Comparison of ENCODE assay signal across 11 cellular contexts in the genomic region with DNA sequence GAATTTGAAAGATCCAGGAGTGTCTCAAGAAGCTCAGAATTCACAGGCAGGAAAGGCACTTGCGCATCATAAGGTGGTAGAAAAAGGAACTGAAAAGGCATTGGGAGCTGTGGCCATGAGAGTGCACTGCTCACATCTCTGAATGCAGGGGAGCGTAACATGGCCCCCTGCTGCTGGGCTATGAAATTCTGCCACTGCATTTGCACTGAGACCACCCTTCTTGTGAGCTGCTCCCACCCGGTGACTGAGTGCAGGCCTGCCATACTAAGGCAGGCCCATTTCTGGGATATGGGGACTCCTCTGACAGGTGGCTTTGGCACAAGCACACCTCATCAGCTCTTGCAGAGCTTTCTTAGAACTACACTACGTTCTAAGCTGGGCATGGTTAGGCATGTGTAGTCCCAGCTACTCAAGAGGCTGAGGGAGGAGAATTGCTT. TPM values are rescaled to one million over a fixed set of nuclear protein-coding genes. Genes with fewer than 3 reads are reported as not detected.
DNase-seq lines count a peak whose midpoint lies in the region; ATAC-seq and TF ChIP-seq lines count a peak whose summit lies in the region.
"Had no signal": no experiment of that assay in that cellular context is flagged by ENCODE, and none has a peak within 500 bp of the region (broad histone marks: within the 10 kb centered on the region; RNA-seq: fewer than 3 reads in every experiment).

No MANE protein-coding gene starts in this region.

- H3K36me3 ChIP-seq in CD8-positive, alpha-beta T cell (ENCODE audit: insufficient read depth, low read length), result no peaks in the 10 kb centered on the region

- H3K4me3 Mint-ChIP-seq in CD8-positive, alpha-beta T cell, result no peak overlapping the region
- no peak overlapping the region for H3K4me3 Mint-ChIP-seq in Calu3 (ENCODE audit: low read depth, unreplicated experiment)
- H3K4me3 Mint-ChIP-seq: HFFc6 had no signal

- H3K9me3 ChIP-seq in CD8-positive, alpha-beta T cell (ENCODE audit: low read length), result no peaks in the 10 kb centered on the region

- no peaks in the 10 kb centered on the region for H3K27me3 ChIP-seq in CD8-positive, alpha-beta T cell (ENCODE audit: insufficient read depth, low read length)

- TF ChIP-seq CTCF in GM10266 (IDR thresholded peaks at IDR 0.05; ENCODE audit: control insufficient read depth, insufficient read depth, low read depth, missing control alignments), result peak; percentile 42
- no peak for TF ChIP-seq CTCF in CD8-positive, alpha-beta T cell (IDR thresholded peaks at IDR 0.05)
- TF ChIP-seq CTCF in Calu3 (IDR thresholded peaks at IDR 0.05; ENCODE audit: unreplicated experiment), result no peak

- CTCF ChIA-PET in CD8-positive, alpha-beta T cell (lab: Charles Lee), result interaction anchor here (0.7 to 0.8 kb wide), 2 partner anchors 36 to 717 kb away, joined by 3 read pairs; no protein-coding TSS in a partner anchor
- CTCF ChIA-PET in Calu3 (lab: Charles Lee), result interaction anchor here (0.6 kb wide), 1 partner anchor 33 kb away, joined by 4 read pairs; no protein-coding TSS in a partner anchor

- H3K9me3 Mint-ChIP-seq in CD8-positive, alpha-beta T cell, result no peaks in the 10 kb centered on the region
- no peaks in the 10 kb centered on the region for H3K9me3 Mint-ChIP-seq in Calu3 (ENCODE audit: low read depth, unreplicated experiment)
- H3K9me3 Mint-ChIP-seq: HFFc6 had no signal

- DNase-seq in GM10266 (ENCODE audit: extremely low spot score) (peak; percentile 55), NOMO-1 treated with dmso at 0.1 percent for 144 hours (lab: John Stamatoyannopoulos, UW; ENCODE audit: unreplicated experiment) (peak; percentile 58), Calu3 (no peak), NCI-H446 treated with DMSO at 0.1 percent for 48 hours (lab: John Stamatoyannopoulos, UW) (no peak), HK-2 (ENCODE audit: unreplicated experiment) (no peak)
- DNase-seq in CD8-positive, alpha-beta T cell, result no peak
- DNase-seq: amygdala, HFFc6 had no signal

- POLR2A ChIA-PET in CD8-positive, alpha-beta T cell (lab: Charles Lee), result interaction anchor here (0.7 to 1.4 kb wide), 3 partner anchors 26 to 498 kb away, joined by 3 to 4 read pairs (median 4); a partner anchor contains a TSS

- peak; percentile 95 for ATAC-seq in GM19395 (IDR thresholded peaks at IDR 0.05; ENCODE audit: unreplicated experiment)
- ATAC-seq in HG03039 (IDR thresholded peaks at IDR 0.05; ENCODE audit: unreplicated experiment), result peak; percentile 71
- ATAC-seq in CD8-positive, alpha-beta T cell, result no peak

- no peak overlapping the region for H3K4me3 ChIP-seq in CD8-positive, alpha-beta T cell (ENCODE audit: low read depth, low read length)

- no TSS peak for BruUV-seq in Calu3 (replicated peaks; lab: Mats Ljungman, UMichigan)

- H3K27ac Mint-ChIP-seq in CD8-positive, alpha-beta T cell, result no peak overlapping the region
- no peak overlapping the region for H3K27ac Mint-ChIP-seq in Calu3 (ENCODE audit: unreplicated experiment)
- H3K27ac Mint-ChIP-seq: HFFc6 had no signal

- H3K36me3 Mint-ChIP-seq in CD8-positive, alpha-beta T cell, result peaks cover 8% of the 10 kb centered on the region
- H3K36me3 Mint-ChIP-seq in Calu3 (ENCODE audit: insufficient read depth, unreplicated experiment), result no peaks in the 10 kb centered on the region

- H3K4me1 ChIP-seq in CD8-positive, alpha-beta T cell (ENCODE audit: insufficient read depth, low read length), result no peaks in the 10 kb centered on the region

- H3K27ac ChIP-seq in CD8-positive, alpha-beta T cell (ENCODE audit: low read depth, low read length), result no peak overlapping the region
- H3K27ac ChIP-seq: C4-2B had no signal

- no peaks in the 10 kb centered on the region for H3K27me3 Mint-ChIP-seq in CD8-positive, alpha-beta T cell (ENCODE audit: low read depth)
- no peaks in the 10 kb centered on the region for H3K27me3 Mint-ChIP-seq in Calu3 (ENCODE audit: unreplicated experiment)

- intact Hi-C loops in CD8-positive, alpha-beta T cell (cut with DNase I, micrococcal nuclease), result no loop called here
- intact Hi-C loops in Calu3 (cut with micrococcal nuclease; ENCODE audit: unreplicated experiment), result no loop called here

- H3K4me1 Mint-ChIP-seq in CD8-positive, alpha-beta T cell (ENCODE audit: low read depth), result no peaks in the 10 kb centered on the region
- no peaks in the 10 kb centered on the region for H3K4me1 Mint-ChIP-seq in Calu3 (ENCODE audit: low read depth, unreplicated experiment)

RNA-seq across cellular contexts. Expression of a gene that starts 25.3 kb away (rescaled TPM):
- 10 to 100 TPM; 75.3 to 85.1 TPM for total RNA-seq in CD8-positive, alpha-beta T cell
- 119 and 123 TPM in 2 replicates for total RNA-seq in Calu3 (2022)

RNA-seq across cellular contexts. Expression of a gene that starts 31.9 kb away (rescaled TPM):
- total RNA-seq in CD8-positive, alpha-beta T cell, result 10 to 100 TPM; 44.7 to 49.6 TPM
- 50.7 and 53.2 TPM in 2 replicates for total RNA-seq in Calu3 (2022)

RNA-seq across cellular contexts. Expression of a gene that starts 32.1 kb away (rescaled TPM):
- 10 to 100 TPM; 51.9 to 58.0 TPM for total RNA-seq in CD8-positive, alpha-beta T cell
- 75.7 and 85.9 TPM in 2 replicates for total RNA-seq in Calu3 (2022)

Comparison
In these comparisons a context has a peak if more than half of its experiments do, and no peak if none do; other contexts are left out.
1. DNase-seq: peak in GM10266 (single experiment) and NOMO-1 treated with dmso at 0.1 percent for 144 hours (single experiment); none in CD8-positive, alpha-beta T cell (0 of 7), Calu3 (single experiment), NCI-H446 treated with DMSO at 0.1 percent for 48 hours (single experiment) and HK-2 (single experiment).